Comparison of ENCODE assay signal across 16 cellular contexts in the genomic region with DNA sequence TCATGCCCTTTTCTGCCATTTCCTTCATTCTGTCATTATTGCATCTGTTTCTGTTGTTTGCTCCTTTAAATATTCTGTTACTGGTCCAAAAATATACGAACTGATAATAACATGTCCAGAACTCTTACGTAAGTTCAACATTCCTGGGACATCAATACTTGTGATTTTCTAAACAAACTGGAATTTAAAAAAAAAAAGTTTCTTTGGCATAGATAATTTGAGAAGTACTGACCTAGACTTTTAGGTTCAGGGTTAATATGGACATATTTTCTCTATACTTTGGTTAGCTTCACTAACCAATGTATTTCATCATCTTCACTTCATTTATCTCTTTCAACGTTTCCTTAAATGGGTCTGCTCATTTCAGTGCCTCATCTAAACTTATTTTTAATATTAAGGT.
DNase-seq lines count a peak whose midpoint lies in the region; ATAC-seq and TF ChIP-seq lines count a peak whose summit lies in the region.
"Had no signal": no experiment of that assay in that cellular context is flagged by ENCODE, and none has a peak within 500 bp of the region (broad histone marks: within the 10 kb centered on the region; RNA-seq: fewer than 3 reads in every experiment).

No MANE protein-coding gene starts in this region.

- H2AFZ ChIP-seq in IMR-90 (replicated peaks; ENCODE audit: low read length, poor library complexity) = no peak overlapping the region

- BruUV-seq in Calu3 (replicated peaks; lab: Mats Ljungman, UMichigan) (no TSS peak), IMR-90 (replicated peaks; lab: Mats Ljungman, UMichigan) (no TSS peak)

- CTCF ChIA-PET in Calu3 (lab: Charles Lee) = interaction anchor here (0.8 kb wide), 1 partner anchor 10 kb away, joined by 3 read pairs; no protein-coding TSS in a partner anchor
- CTCF ChIA-PET in IMR-90 (lab: Yijun Ruan, JAX) = no interaction called here

- no peaks in the 10 kb centered on the region for H3K27me3 ChIP-seq in IMR-90 (ENCODE audit: control insufficient read depth, insufficient read depth, low read length)
- H3K27me3 ChIP-seq: BLaER1 treated with 17β-estradiol and CSF1 and Interleukin-3, amounts not matched to agents 10 nM and 100 nM had no signal

- no peak overlapping the region for H3K18ac ChIP-seq in IMR-90 (ENCODE audit: low read depth, low read length)

- H3K23ac ChIP-seq in IMR-90 (ENCODE audit: low read depth, low read length) = no peak overlapping the region

- no peaks in the 10 kb centered on the region for H3K9me3 Mint-ChIP-seq in Calu3 (ENCODE audit: low read depth, unreplicated experiment)
- no peaks in the 10 kb centered on the region for H3K9me3 Mint-ChIP-seq in T-helper 2 cell treated with Interferon-gamma antibody and Interleukin-4, amounts not matched to agents 5 μg/mL and 100 μg/mL, for 36 hours
- H3K9me3 Mint-ChIP-seq: CD8-positive, alpha-beta T cell; H9 had no signal

- peaks cover 30 to 52% of the 10 kb centered on the region in 2 experiments for H3K79me1 ChIP-seq in IMR-90 (ENCODE audit: low read depth in 1 of 2, low read length in 2 of 2)

- H3K36me3 ChIP-seq in IMR-90 (ENCODE audit: control insufficient read depth, insufficient read depth, low read length) = peaks cover 2% of the 10 kb centered on the region; the same call in 1 of the 2 replicates

- no peaks in the 10 kb centered on the region; the same call in 1 of the 2 replicates for H4K20me1 ChIP-seq in IMR-90 (ENCODE audit: insufficient read depth, low read length)

- no peaks in the 10 kb centered on the region for H3K4me1 ChIP-seq in IMR-90 (ENCODE audit: control insufficient read depth, insufficient read depth, low read length)
- H3K4me1 ChIP-seq: BLaER1 treated with 17β-estradiol and CSF1 and Interleukin-3, amounts not matched to agents 10 nM and 100 nM had no signal

- no peak overlapping the region for H2AK9ac ChIP-seq in IMR-90 (replicated peaks; ENCODE audit: low read depth, low read length, poor library complexity)

- no peak overlapping the region for H2BK120ac ChIP-seq in IMR-90 (ENCODE audit: low read depth, low read length)

- H3K27me3 Mint-ChIP-seq in Calu3 (ENCODE audit: unreplicated experiment) = no peaks in the 10 kb centered on the region
- no peaks in the 10 kb centered on the region for H3K27me3 Mint-ChIP-seq in T-helper 2 cell treated with Interferon-gamma antibody and Interleukin-4, amounts not matched to agents 5 μg/mL and 100 μg/mL, for 36 hours (ENCODE audit: low read depth)
- H3K27me3 Mint-ChIP-seq: B cell had no signal

- no peak overlapping the region for H3K56ac ChIP-seq in IMR-90 (ENCODE audit: extremely low read depth, insufficient read depth, low read length)

- peak; percentile 11; the same call in 1 of the 2 replicates for ATAC-seq in IMR-90 (ENCODE audit: low read depth)
- ATAC-seq: CD8-positive, alpha-beta T cell had no signal

- H2BK5ac ChIP-seq in IMR-90 (ENCODE audit: low read depth, low read length, poor library complexity, severe bottlenecking) = no peak overlapping the region

- dilution Hi-C loops in IMR-90 (cut with HindIII; ENCODE audit: low sequenced_read_pairs, unreplicated experiment) = no loop called here

- no peak overlapping the region for H3K4me3 ChIP-seq in IMR-90 (ENCODE audit: insufficient read depth, low read depth, low read length)
- no peak overlapping the region for H3K4me3 ChIP-seq in choroid plexus epithelial cell (ENCODE audit: low read depth, low read length)
- no peak overlapping the region for H3K4me3 ChIP-seq in fibroblast of villous mesenchyme (ENCODE audit: low read depth, low read length)
- H3K4me3 ChIP-seq in lower leg skin (ENCODE audit: low read depth, poor library complexity, severe bottlenecking) = no peak overlapping the region
- H3K4me3 ChIP-seq: BLaER1 treated with 17β-estradiol and CSF1 and Interleukin-3, amounts not matched to agents 10 nM and 100 nM had no signal

- no peak overlapping the region for H2BK15ac ChIP-seq in IMR-90 (ENCODE audit: low read depth, low read length)

- DNase-seq in Calu3 (no peak), IMR-90 (no peak), choroid plexus epithelial cell (ENCODE audit: low read depth) (peak; percentile 68), fibroblast of villous mesenchyme (ENCODE audit: low read depth) (peak; percentile 15), NCI-H2171 treated with DMSO at 0.1 percent for 48 hours (lab: John Stamatoyannopoulos, UW) (no peak), NCI-H2107 (lab: John Stamatoyannopoulos, UW) (no peak), lower leg skin (ENCODE audit: low spot score in 2 of 2) (no peak)
- DNase-seq in T-helper 2 cell treated with Interferon-gamma antibody and Interleukin-4, amounts not matched to agents 5 μg/mL and 100 μg/mL, for 36 hours (ENCODE audit: low spot score) = no peak
- DNase-seq: CD8-positive, alpha-beta T cell; COR-L47; DMS153; DMS79; GDM1; H9 had no signal

- no peak overlapping the region for H4K5ac ChIP-seq in IMR-90 (ENCODE audit: low read depth, low read length)

- H3K9me3 ChIP-seq in IMR-90 (ENCODE audit: control insufficient read depth, insufficient read depth, low read length) = no peaks in the 10 kb centered on the region
- H3K9me3 ChIP-seq: BLaER1 treated with 17β-estradiol and CSF1 and Interleukin-3, amounts not matched to agents 10 nM and 100 nM had no signal

- peak overlapping the region; percentile 23 for H3K27ac Mint-ChIP-seq in Calu3 (ENCODE audit: unreplicated experiment)
- no peak overlapping the region for H3K27ac Mint-ChIP-seq in T-helper 2 cell treated with Interferon-gamma antibody and Interleukin-4, amounts not matched to agents 5 μg/mL and 100 μg/mL, for 36 hours
- H3K27ac Mint-ChIP-seq: B cell; CD8-positive, alpha-beta T cell had no signal

- TF ChIP-seq RAD21 in IMR-90 (IDR thresholded peaks at IDR 0.05; ENCODE audit: low read length) = no peak

- POLR2A ChIA-PET in IMR-90 (lab: Charles Lee; ENCODE audit: unreplicated experiment) = no interaction called here

- no peak overlapping the region for H3K9ac ChIP-seq in IMR-90 (ENCODE audit: low read depth, low read length)
- H3K9ac ChIP-seq: BLaER1 treated with 17β-estradiol and CSF1 and Interleukin-3, amounts not matched to agents 10 nM and 100 nM had no signal

- H3K36me3 Mint-ChIP-seq in Calu3 (ENCODE audit: insufficient read depth, unreplicated experiment) = peaks cover 5% of the 10 kb centered on the region
- no peaks in the 10 kb centered on the region for H3K36me3 Mint-ChIP-seq in T-helper 2 cell treated with Interferon-gamma antibody and Interleukin-4, amounts not matched to agents 5 μg/mL and 100 μg/mL, for 36 hours (ENCODE audit: low read depth)

- in situ Hi-C loops in IMR-90 (cut with MboI; ENCODE audit: low sequenced_read_pairs) = no loop called here

- H3K4me1 Mint-ChIP-seq in Calu3 (ENCODE audit: low read depth, unreplicated experiment) = peaks cover 23% of the 10 kb centered on the region
- H3K4me1 Mint-ChIP-seq in T-helper 2 cell treated with Interferon-gamma antibody and Interleukin-4, amounts not matched to agents 5 μg/mL and 100 μg/mL, for 36 hours (ENCODE audit: low read depth) = no peaks in the 10 kb centered on the region
- H3K4me1 Mint-ChIP-seq: B cell had no signal

- intact Hi-C loops in Calu3 (cut with micrococcal nuclease; ENCODE audit: unreplicated experiment) (loop anchor here (10.0 kb wide), 1 partner anchor 64 kb away; no protein-coding TSS in a partner anchor), IMR-90 (cut with micrococcal nuclease) (no loop called here), lower leg skin (cut with DNase I; ENCODE audit: low total_unique reads) (no loop called here)

- no peak for TF ChIP-seq POLR2A in IMR-90 (IDR thresholded peaks at IDR 0.05; ENCODE audit: low read depth, low read length)
- no peak for TF ChIP-seq POLR2A in lower leg skin (IDR thresholded peaks at IDR 0.05)

- no peak overlapping the region for H3K4me3 Mint-ChIP-seq in Calu3 (ENCODE audit: low read depth, unreplicated experiment)
- H3K4me3 Mint-ChIP-seq in T-helper 2 cell treated with Interferon-gamma antibody and Interleukin-4, amounts not matched to agents 5 μg/mL and 100 μg/mL, for 36 hours = no peak overlapping the region
- H3K4me3 Mint-ChIP-seq: B cell; CD8-positive, alpha-beta T cell; H9 had no signal

- peaks cover 5% of the 10 kb centered on the region; the same call in 1 of the 2 replicates for H3K9me1 ChIP-seq in IMR-90 (ENCODE audit: insufficient read depth, low read length)

- H3K4me2 ChIP-seq in IMR-90 (ENCODE audit: low read depth, low read length) = no peak overlapping the region
- H3K4me2 ChIP-seq: BLaER1 treated with 17β-estradiol and CSF1 and Interleukin-3, amounts not matched to agents 10 nM and 100 nM had no signal

- no peak overlapping the region for H4K91ac ChIP-seq in IMR-90 (ENCODE audit: insufficient read depth, low read depth, low read length)

- H3K4ac ChIP-seq in IMR-90 (ENCODE audit: low read depth, low read length) = no peak overlapping the region

- H2BK20ac ChIP-seq in IMR-90 (ENCODE audit: low read depth, low read length) = no peak overlapping the region

- H2AK5ac ChIP-seq in IMR-90 (ENCODE audit: low read depth, low read length) = no peak overlapping the region

- H3K27ac ChIP-seq in IMR-90 (ENCODE audit: insufficient read depth, low read length) = no peak overlapping the region
- H3K27ac ChIP-seq: BLaER1 treated with 17β-estradiol and CSF1 and Interleukin-3, amounts not matched to agents 10 nM and 100 nM had no signal

- no peak for TF ChIP-seq CTCF in Calu3 (IDR thresholded peaks at IDR 0.05; ENCODE audit: unreplicated experiment)
- TF ChIP-seq CTCF in IMR-90 (conservative IDR thresholded peaks at IDR 0.05; ENCODE audit: low read depth, low read length) = no peak
- TF ChIP-seq CTCF in choroid plexus epithelial cell (conservative IDR thresholded peaks at IDR 0.05; ENCODE audit: low read depth, low read length) = no peak
- TF ChIP-seq CTCF in fibroblast of villous mesenchyme (IDR thresholded peaks at IDR 0.05; ENCODE audit: insufficient read depth, low read depth, low read length) = no peak
- no peak for TF ChIP-seq CTCF in lower leg skin (IDR thresholded peaks at IDR 0.05)

- no CpG with 5 or more reads among the region's 3 CpGs for WGBS in IMR-90 (ENCODE audit: extremely low coverage in 2 of 2, insufficient read length in 1 of 2), 2 experiments
- WGBS in lower leg skin, 2 donors = 78 to 87% methylated on average over 3 of the region's 3 CpGs

- no peak overlapping the region for H4K8ac ChIP-seq in IMR-90 (ENCODE audit: low read depth in 2 of 2, low read length in 2 of 2)

- H3K14ac ChIP-seq in IMR-90 (replicated peaks; ENCODE audit: low read depth, low read length) = no peak overlapping the region

TF ChIP-seq in IMR-90, 13 proteins besides CTCF, POLR2A, EP300 and RAD21:
- TF ChIP-seq NFE2L2 (IDR thresholded peaks at IDR 0.05; ENCODE audit: low read depth, low read length) (no peak), BHLHE40 (IDR thresholded peaks at IDR 0.05; ENCODE audit: low read depth, low read length) (no peak), SMC3 (IDR thresholded peaks at IDR 0.05; ENCODE audit: low read depth, low read length) (no peak)

Comparison
In these comparisons a context has a peak if more than half of its experiments do, and no peak if none do; other contexts are left out.
1. DNase-seq: peak in choroid plexus epithelial cell (single experiment) and fibroblast of villous mesenchyme (single experiment); none in Calu3 (single experiment), IMR-90 (single experiment), NCI-H2171 treated with DMSO at 0.1 percent for 48 hours (single experiment), NCI-H2107 (single experiment), lower leg skin (0 of 2) and T-helper 2 cell treated with Interferon-gamma antibody and Interleukin-4, amounts not matched to agents 5 μg/mL and 100 μg/mL, for 36 hours (single experiment).